Comparison of ENCODE assay signal across 36 cellular contexts in the genomic region with DNA sequence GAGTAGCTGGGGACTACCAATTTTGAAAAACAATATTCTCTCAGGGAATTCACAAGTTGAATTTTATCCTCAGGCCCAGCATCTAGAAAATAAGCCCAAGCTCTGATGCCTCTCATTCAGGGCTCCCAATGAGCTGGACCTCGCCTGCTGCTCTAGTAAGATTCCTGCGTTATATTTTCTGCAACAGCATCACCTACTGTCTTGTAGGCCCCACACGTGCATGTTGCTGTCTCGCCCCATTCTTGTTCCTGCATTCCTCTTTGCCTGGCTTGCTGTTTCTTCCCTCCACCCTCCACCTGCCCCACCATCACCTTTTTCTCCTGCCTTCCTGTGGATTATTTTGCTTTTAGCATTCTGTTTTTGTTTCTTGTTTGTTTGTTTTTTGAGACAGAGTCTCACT. TPM values are rescaled to one million over a fixed set of nuclear protein-coding genes. Genes with fewer than 3 reads are reported as not detected.
A peak's percentile ranks its signal among the peaks of the same experiment; 100 is the strongest.
DNase-seq lines count a peak whose midpoint lies in the region; ATAC-seq, FAIRE-seq and TF ChIP-seq lines count a peak whose summit lies in the region.
"Had no signal": no experiment of that assay in that cellular context is flagged by ENCODE, and none has a peak within 500 bp of the region (broad histone marks: within the 10 kb centered on the region; RNA-seq: fewer than 3 reads in every experiment).

No MANE protein-coding gene starts in this region.

- no peak for TF ChIP-seq RAD21 in A549 (conservative IDR thresholded peaks at IDR 0.05 in 1 of 2, IDR thresholded peaks at IDR 0.05 in 1 of 2)

- 73% methylated on average over 4 of the region's 4 CpGs for WGBS in A549 (ENCODE audit: missing lambda C conversion rate)

- BruUV-seq in A673 (replicated peaks; lab: Mats Ljungman, UMichigan), result no TSS peak

- H3K4me3 ChIP-seq in A549, result no peak overlapping the region
- no peak overlapping the region for H3K4me3 ChIP-seq in A673 (ENCODE audit: low read depth, low read length, poor library complexity, severe bottlenecking)
- H3K4me3 ChIP-seq in epithelial cell of esophagus (ENCODE audit: low read length), result no peak overlapping the region
- H3K4me3 ChIP-seq in CD4-positive, alpha-beta memory T cell (ENCODE audit: low read length in 2 of 2), result no peak overlapping the region
- H3K4me3 ChIP-seq in uterus, result no peak overlapping the region
- H3K4me3 ChIP-seq: dorsolateral prefrontal cortex, esophagus squamous epithelium, SK-N-MC, upper lobe of left lung had no signal

- H3K4me3 Mint-ChIP-seq in CD4-positive, alpha-beta memory T cell, result no peak overlapping the region
- H3K4me3 Mint-ChIP-seq: activated CD4-positive, alpha-beta memory T cell treated with anti-CD3 and anti-CD28 coated beads for 36 hours; activated naive CD4-positive, alpha-beta T cell treated with anti-CD3 and anti-CD28 coated beads, Interleukin-2, amount 50 U/mL, for 24 hours; nephron; stimulated activated naive B cell treated with anti-CD40 and anti-IgM and Interleukin-4, amounts not matched to agents 10 μg/mL and 1 μg/mL and 100 μg/mL, for 72 hours; T-helper 17 cell had no signal

- peaks cover 9 to 23% of the 10 kb centered on the region in 2 donors for H3K27me3 Mint-ChIP-seq in CD4-positive, alpha-beta memory T cell

- TF ChIP-seq CTCF in A549 (IDR thresholded peaks at IDR 0.05) (no peak), A673 (conservative IDR thresholded peaks at IDR 0.05; ENCODE audit: low read depth, low read length) (0 out of 2 replicates have a peak, but pooled peaks have one; percentile 9), epithelial cell of esophagus (IDR thresholded peaks at IDR 0.05; ENCODE audit: insufficient read depth, low read depth, low read length, missing control alignments) (no peak), uterus (IDR thresholded peaks at IDR 0.05) (no peak)

- POLR2A ChIA-PET in A549 (lab: Yijun Ruan, JAX), result interaction anchor here (0.5 kb wide), 1 partner anchor 27 kb away, joined by 3 read pairs; no protein-coding TSS in a partner anchor
- POLR2A ChIA-PET in A673 (lab: Charles Lee; ENCODE audit: low non-redundant PET), result no interaction called here
- POLR2A ChIA-PET in CD4-positive, alpha-beta memory T cell (lab: Charles Lee; ENCODE audit: partially characterized antibody), result interaction anchor here (1.1 kb wide), 1 partner anchor 8 kb away, joined by 3 read pairs; no protein-coding TSS in a partner anchor

- FAIRE-seq in A549 (lab: Jason Lieb, UNC), result no peak
- FAIRE-seq: endometrium, frontal cortex, H1 had no signal

- H3K27me3 ChIP-seq in A673 (replicated peaks; ENCODE audit: insufficient read depth, low read depth, low read length, poor library complexity) (no peaks in the 10 kb centered on the region), uterus (no peaks in the 10 kb centered on the region)
- H3K27me3 ChIP-seq in CD4-positive, alpha-beta memory T cell (ENCODE audit: insufficient read depth, low read length), result no peaks in the 10 kb centered on the region
- H3K27me3 ChIP-seq: brain microvascular endothelial cell, upper lobe of left lung had no signal

- ATAC-seq in A549, result peak; percentile 28 to 50; a peak in 3 of 6 replicates
- ATAC-seq: stimulated activated naive B cell treated with anti-CD40 and anti-IgM and Interleukin-4, amounts not matched to agents 10 μg/mL and 1 μg/mL and 100 μg/mL, for 72 hours; T-helper 17 cell had no signal

- intact Hi-C loops in A673 (cut with micrococcal nuclease; ENCODE audit: unreplicated experiment), result no loop called here
- intact Hi-C loops in CD4-positive, alpha-beta memory T cell (cut with micrococcal nuclease), result no loop called here
- intact Hi-C loops in uterus (cut with DNase I; ENCODE audit: low total_unique reads), result no loop called here

- no peak overlapping the region for H3K27ac ChIP-seq in A549
- H3K27ac ChIP-seq in A673 (ENCODE audit: low read depth, low read length, poor library complexity, severe bottlenecking), result no peak overlapping the region
- H3K27ac ChIP-seq in CD4-positive, alpha-beta memory T cell (ENCODE audit: low read depth, low read length), result no peak overlapping the region
- no peak overlapping the region for H3K27ac ChIP-seq in uterus
- H3K27ac ChIP-seq: brain microvascular endothelial cell, C4-2B, esophagus squamous epithelium, SK-N-MC, upper lobe of left lung had no signal

- CTCF ChIA-PET in A549 (lab: Yijun Ruan, JAX) (interaction anchor here (0.7 to 2.7 kb wide), 13 partner anchors 8 to 185 kb away, joined by 3 to 27 read pairs (median 4); partner anchors contain the start of gene ST6GALNAC2), A673 (lab: Charles Lee) (no interaction called here)
- CTCF ChIA-PET in CD4-positive, alpha-beta memory T cell (lab: Charles Lee; ENCODE audit: partially characterized antibody), result interaction anchor here (1.1 to 3.2 kb wide), 4 partner anchors 30 to 88 kb away, joined by 3 to 11 read pairs (median 4); no protein-coding TSS in a partner anchor

- peaks cover 0 to 4% (median 0%) of the 10 kb centered on the region in 8 donors for H3K9me3 Mint-ChIP-seq in CD4-positive, alpha-beta memory T cell
- H3K9me3 Mint-ChIP-seq: activated CD4-positive, alpha-beta memory T cell treated with anti-CD3 and anti-CD28 coated beads for 36 hours; activated naive CD4-positive, alpha-beta T cell treated with anti-CD3 and anti-CD28 coated beads, Interleukin-2, amount 50 U/mL, for 24 hours; stimulated activated naive B cell treated with anti-CD40 and anti-IgM and Interleukin-4, amounts not matched to agents 10 μg/mL and 1 μg/mL and 100 μg/mL, for 72 hours had no signal

- H3K36me3 Mint-ChIP-seq in CD4-positive, alpha-beta memory T cell, result no peaks in the 10 kb centered on the region
- H3K36me3 Mint-ChIP-seq: activated naive CD4-positive, alpha-beta T cell treated with anti-CD3 and anti-CD28 coated beads, Interleukin-2, amount 50 U/mL, for 24 hours had no signal

- H3K4me2 ChIP-seq in A549, result no peak overlapping the region

- H3K9me3 ChIP-seq in A549 (no peaks in the 10 kb centered on the region), A673 (ENCODE audit: low read depth, low read length, poor library complexity, severe bottlenecking) (no peaks in the 10 kb centered on the region), uterus (no peaks in the 10 kb centered on the region)
- H3K9me3 ChIP-seq in CD4-positive, alpha-beta memory T cell (ENCODE audit: control insufficient read depth in 1 of 2, low read length in 2 of 2), result no peaks in the 10 kb centered on the region
- H3K9me3 ChIP-seq: esophagus squamous epithelium, upper lobe of left lung had no signal

- TF ChIP-seq POLR2A in A549 (IDR thresholded peaks at IDR 0.05; ENCODE audit: low read length) (no peak), uterus (IDR thresholded peaks at IDR 0.05) (no peak)

- no peak for TF ChIP-seq EP300 in A549 (IDR thresholded peaks at IDR 0.05)

- H3K27ac Mint-ChIP-seq in CD4-positive, alpha-beta memory T cell, result no peak overlapping the region
- H3K27ac Mint-ChIP-seq: activated CD4-positive, alpha-beta memory T cell treated with anti-CD3 and anti-CD28 coated beads for 36 hours; activated naive CD4-positive, alpha-beta T cell treated with anti-CD3 and anti-CD28 coated beads, Interleukin-2, amount 50 U/mL, for 24 hours; nephron; stimulated activated naive B cell treated with anti-CD40 and anti-IgM and Interleukin-4, amounts not matched to agents 10 μg/mL and 1 μg/mL and 100 μg/mL, for 72 hours; T-helper 17 cell had no signal

- DNase-seq in A549 (ENCODE audit: low read depth in 1 of 2, low spot score in 1 of 2) (no peak), A673 (ENCODE audit: low spot score) (no peak), NCI-H69 (lab: John Stamatoyannopoulos, UW) (peak; percentile 56), epithelial cell of esophagus (ENCODE audit: low read depth) (peak; percentile 35), uterus (no peak), NCI-H187 (lab: John Stamatoyannopoulos, UW) (no peak)
- no peak for DNase-seq in CD4-positive, alpha-beta memory T cell
- no peak for DNase-seq in activated CD4-positive, alpha-beta T cell treated with anti-CD3 and anti-CD28 coated beads for 48 hours
- DNase-seq: activated CD4-positive, alpha-beta memory T cell treated with anti-CD3 and anti-CD28 coated beads for 36 hours; activated CD4-positive, CD25-positive, alpha-beta regulatory T cell treated with anti-CD3 and anti-CD28 coated beads, Interleukin-2, amount 50 U/mL, for 72 hours; activated CD8-positive, alpha-beta memory T cell treated with anti-CD3 and anti-CD28 coated beads, Interleukin-2, amount 50 U/mL, for 48 hours; amygdala; brain microvascular endothelial cell; Calu3; DND-41; dorsolateral prefrontal cortex; esophagus squamous epithelium; GF-D8; KBM-7; NCI-H1092 treated with DMSO at 0.1 percent for 48 hours; NCI-H2029; NCI-H446 treated with DMSO at 0.1 percent for 48 hours; stimulated activated naive B cell treated with anti-CD40 and anti-IgM and Interleukin-4, amounts not matched to agents 10 μg/mL and 1 μg/mL and 100 μg/mL, for 72 hours; substantia nigra; T-helper 17 cell; upper lobe of left lung had no signal

- no peaks in the 10 kb centered on the region for H3K4me1 ChIP-seq in A549
- no peaks in the 10 kb centered on the region for H3K4me1 ChIP-seq in A673 (ENCODE audit: insufficient read depth, low read length, poor library complexity, severe bottlenecking)
- no peaks in the 10 kb centered on the region for H3K4me1 ChIP-seq in CD4-positive, alpha-beta memory T cell (ENCODE audit: insufficient read depth, low read length)
- H3K4me1 ChIP-seq in uterus, result no peaks in the 10 kb centered on the region

- H3K4me1 Mint-ChIP-seq in CD4-positive, alpha-beta memory T cell, result peaks cover 0 to 2% (median under 1%) of the 10 kb centered on the region in 4 donors
- H3K4me1 Mint-ChIP-seq: activated naive CD4-positive, alpha-beta T cell treated with anti-CD3 and anti-CD28 coated beads, Interleukin-2, amount 50 U/mL, for 24 hours; stimulated activated naive B cell treated with anti-CD40 and anti-IgM and Interleukin-4, amounts not matched to agents 10 μg/mL and 1 μg/mL and 100 μg/mL, for 72 hours had no signal

- H3K36me3 ChIP-seq in A673 (ENCODE audit: insufficient read depth, low read length, poor library complexity, severe bottlenecking) (no peaks in the 10 kb centered on the region), uterus (no peaks in the 10 kb centered on the region)
- H3K36me3 ChIP-seq in CD4-positive, alpha-beta memory T cell (ENCODE audit: insufficient read depth, low read length), result no peaks in the 10 kb centered on the region
- H3K36me3 ChIP-seq: brain microvascular endothelial cell, esophagus squamous epithelium, upper lobe of left lung had no signal

RNA-seq across cellular contexts. Expression of gene ST6GALNAC2, which starts 8.3 kb away (rescaled TPM):
- polyA plus RNA-seq in A549 (2011; rRNA removed), result 0.74 and 0.78 TPM in 2 replicates
- 0.16 and 0.44 TPM in 2 replicates for polyA plus RNA-seq in A549 (2012; cell fraction: cytosol; rRNA removed)
- 0.26 and 0.36 TPM in 2 replicates for polyA plus RNA-seq in A549 (2012; cell fraction: nucleus; rRNA removed)
- polyA plus RNA-seq in A549 (2017; fragmentation: RNase III; extraction: RNeasy Plus Mini Kit Qiagen cat#74134 plus additional on column Dnase treatment), result 0.30 to 0.59 TPM (median 0.41 TPM) in 3 replicates
- polyA minus RNA-seq in A549 (2011; rRNA and poly(A)+ RNA removed), result 0.25 and 0.58 TPM in 2 replicates
- not detected in 2 replicates for total RNA-seq in A673 (2021)
- 1 to 10 TPM; 3.3 to 3.6 TPM for total RNA-seq in CD4-positive, alpha-beta memory T cell
- polyA plus RNA-seq in CD4-positive, alpha-beta memory T cell, result 1 to 10 TPM in 1 of 2 donors, under 1 TPM in 1; 0.95 to 2.4 TPM
- 1 to 10 TPM in 2 of 4 donors, under 1 TPM in 1, not detected in 1; 0.59 to 9.5 (median 5.3) TPM for total RNA-seq in uterus
- total RNA-seq: frontal cortex, H1, lung microvascular endothelial cell had no signal

RNA-seq across cellular contexts. Expression of gene ST6GALNAC1, which starts 49.6 kb away (rescaled TPM):
- 0.63 and 0.72 TPM in 2 replicates for polyA plus RNA-seq in A549 (2011; rRNA removed)
- 0.08 and 0.25 TPM in 2 replicates for polyA plus RNA-seq in A549 (2012; cell fraction: cytosol; rRNA removed)
- 0.05 and 0.11 TPM in 2 replicates for polyA plus RNA-seq in A549 (2012; cell fraction: nucleus; rRNA removed)
- 0.09 to 0.27 TPM (median 0.09 TPM) in 3 replicates for polyA plus RNA-seq in A549 (2017; fragmentation: RNase III; extraction: RNeasy Plus Mini Kit Qiagen cat#74134 plus additional on column Dnase treatment)
- polyA minus RNA-seq in A549 (2011; rRNA and poly(A)+ RNA removed), result 0.97 and 1.6 TPM in 2 replicates
- not detected in 2 replicates for total RNA-seq in A673 (2021)
- 10 to 100 TPM; 12.7 to 14.6 TPM for total RNA-seq in CD4-positive, alpha-beta memory T cell
- polyA plus RNA-seq in CD4-positive, alpha-beta memory T cell, result 10 to 100 TPM; 14.3 to 45.8 TPM
- 10 to 100 TPM in 1 of 4 donors, 1 to 10 TPM in 3; 1.5 to 11.8 (median 3.2) TPM for total RNA-seq in uterus
- total RNA-seq: H1, lung microvascular endothelial cell, MCF 10A, skeletal muscle tissue had no signal
- polyA plus RNA-seq: H1 had no signal

RNA-seq across cellular contexts. Expression of gene PRCD, which starts 54.1 kb away (rescaled TPM):
- 0.26 TPM in 1 of 2 replicates, not detected in the other for polyA plus RNA-seq in A549 (2011; rRNA removed)
- not detected in 2 replicates for polyA plus RNA-seq in A549 (2012; cell fraction: cytosol; rRNA removed)
- polyA plus RNA-seq in A549 (2012; cell fraction: nucleus; rRNA removed), result 0.06 and 0.07 TPM in 2 replicates
- polyA plus RNA-seq in A549 (2017; fragmentation: RNase III; extraction: RNeasy Plus Mini Kit Qiagen cat#74134 plus additional on column Dnase treatment), result not detected in 3 replicates
- polyA minus RNA-seq in A549 (2011; rRNA and poly(A)+ RNA removed), result not detected in 2 replicates
- not detected in 2 replicates for total RNA-seq in A673 (2021)
- total RNA-seq in CD4-positive, alpha-beta memory T cell, result not detected
- not detected for polyA plus RNA-seq in CD4-positive, alpha-beta memory T cell
- total RNA-seq in uterus, result 10 to 100 TPM in 1 of 4 donors, under 1 TPM in 2, not detected in 1; 0.26 to 13.4 (median 0.69) TPM
- total RNA-seq: activated CD4-positive, alpha-beta memory T cell treated with anti-CD3 and anti-CD28 coated beads for 36 hours; Calu3; MCF 10A had no signal

RNA-seq across cellular contexts. Expression of gene CYGB, which starts 56.5 kb away (rescaled TPM):
- polyA plus RNA-seq in A549 (2011; rRNA removed), result 1.1 and 1.2 TPM in 2 replicates
- polyA plus RNA-seq in A549 (2012; cell fraction: cytosol; rRNA removed), result 0.56 and 1.0 TPM in 2 replicates
- 0.54 and 0.76 TPM in 2 replicates for polyA plus RNA-seq in A549 (2012; cell fraction: nucleus; rRNA removed)
- 1.1 to 2.0 TPM (median 1.3 TPM) in 3 replicates for polyA plus RNA-seq in A549 (2017; fragmentation: RNase III; extraction: RNeasy Plus Mini Kit Qiagen cat#74134 plus additional on column Dnase treatment)
- 1.4 and 2.2 TPM in 2 replicates for polyA minus RNA-seq in A549 (2011; rRNA and poly(A)+ RNA removed)
- total RNA-seq in A673 (2021), result 0.56 and 0.61 TPM in 2 replicates
- total RNA-seq in CD4-positive, alpha-beta memory T cell, result not detected
- not detected for polyA plus RNA-seq in CD4-positive, alpha-beta memory T cell
- 10 to 100 TPM in 2 of 4 donors, 1 to 10 TPM in 2; 7.8 to 33.2 (median 19.8) TPM for total RNA-seq in uterus
- total RNA-seq: activated CD4-positive, alpha-beta memory T cell treated with anti-CD3 and anti-CD28 coated beads for 36 hours; Calu3; MCF 10A; T-helper 17 cell had no signal

Comparison
In these comparisons a context has a peak if more than half of its experiments do, and no peak if none do; other contexts are left out.
1. DNase-seq: peak in NCI-H69 (single experiment) and epithelial cell of esophagus (single experiment); none in A549 (0 of 2), A673 (single experiment), CD4-positive, alpha-beta memory T cell (0 of 5), uterus (0 of 2), NCI-H187 (0 of 2) and activated CD4-positive, alpha-beta T cell treated with anti-CD3 and anti-CD28 coated beads for 48 hours (single experiment).